22 cellular contexts compared by ENCODE assay signal in genomic region chr12:124049451-124050094, GRCh38.
DNase-seq lines count a peak whose midpoint lies in the region; ATAC-seq and FAIRE-seq lines count a peak whose summit lies in the region.
"Had no signal": no experiment of that assay in that cellular context is flagged by ENCODE, and none has a peak within 500 bp of the region (broad histone marks: within the 10 kb centered on the region; RNA-seq: fewer than 3 reads in every experiment).

No MANE protein-coding gene starts in this region.

- no peak for FAIRE-seq in small intestine (lab: Jason Lieb, UNC)
- FAIRE-seq: A204.1, H1, RCC 7860 had no signal

- 47 to 73% (median 65%) methylated on average over 6 of the region's 6 CpGs for WGBS in small intestine, 3 donors

- no peak overlapping the region for H3K27ac ChIP-seq in small intestine (ENCODE audit: low read depth in 1 of 2, low read length in 1 of 2)
- H3K27ac ChIP-seq: C4-2B had no signal

- ATAC-seq in Right ventricle myocardium superior (ENCODE audit: poor library complexity) (peak; percentile 72), HG03457 (IDR thresholded peaks at IDR 0.05; ENCODE audit: unreplicated experiment) (no peak)
- ATAC-seq: HCT116 had no signal

- no peaks in the 10 kb centered on the region for H3K4me1 ChIP-seq in small intestine (ENCODE audit: control insufficient read depth in 2 of 2, insufficient read depth in 1 of 2, low read depth in 1 of 2, low read length in 1 of 2)

- no peak overlapping the region for H3K4me3 ChIP-seq in small intestine (ENCODE audit: low read depth in 1 of 2, low read length in 2 of 2)
- H3K4me3 ChIP-seq: MG63 had no signal

- no peaks in the 10 kb centered on the region for H3K9me3 ChIP-seq in small intestine (ENCODE audit: control insufficient read depth, low read depth)

- no peak for DNase-seq in Right ventricle myocardium superior
- no peak for DNase-seq in cardiac septum (ENCODE audit: low spot score)
- DNase-seq in NCI-H226: peak; percentile 7
- peak; percentile 50 for DNase-seq in glomerular visceral epithelial cell (ENCODE audit: extremely low spot score)
- peak; percentile 38 for DNase-seq in small intestine
- DNase-seq in activated T-cell treated with anti-CD3 and anti-CD28 coated beads, Interleukin-2, amount 50 U/mL, for 1 hour: no peak
- no peak for DNase-seq in activated effector memory CD4-positive, alpha-beta T cell treated with anti-CD3 and anti-CD28 coated beads, Interleukin-2, amount 50 U/mL, for 16 hours
- DNase-seq: CD8-positive, alpha-beta memory T cell; MG63; NCI-H1417; NCI-H1694 treated with DMSO at 0.1 percent for 48 hours; NCI-H2081 treated with DMSO at 0.1 percent for 48 hours; NCI-H2171 treated with DMSO at 0.1 percent for 48 hours; NCI-H446; NCI-H526; OCI-M1 had no signal

- no peaks in the 10 kb centered on the region for H3K36me3 ChIP-seq in small intestine (ENCODE audit: control insufficient read depth in 2 of 2, insufficient read depth in 2 of 2, low read length in 2 of 2)
- H3K36me3 ChIP-seq: MG63 had no signal

- intact Hi-C loops in Right ventricle myocardium superior (cut with DNase I): loop anchor here (5.0 kb wide), 2 partner anchors 268 to 723 kb away; no protein-coding TSS in a partner anchor
- intact Hi-C loops in cardiac septum (cut with DNase I): loop anchor here (5.0 kb wide), 1 partner anchor 718 kb away; no protein-coding TSS in a partner anchor

- no peaks in the 10 kb centered on the region for H3K27me3 ChIP-seq in small intestine (ENCODE audit: control insufficient read depth in 2 of 2, insufficient read depth in 2 of 2, low read length in 2 of 2)
- H3K27me3 ChIP-seq: MG63 had no signal

Comparison
In these comparisons a context has a peak if more than half of its experiments do, and no peak if none do; other contexts are left out.
1. DNase-seq: peak in NCI-H226 (single experiment), glomerular visceral epithelial cell (single experiment) and small intestine (single experiment); none in Right ventricle myocardium superior (single experiment), cardiac septum (single experiment), activated T-cell treated with anti-CD3 and anti-CD28 coated beads, Interleukin-2, amount 50 U/mL, for 1 hour (single experiment) and activated effector memory CD4-positive, alpha-beta T cell treated with anti-CD3 and anti-CD28 coated beads, Interleukin-2, amount 50 U/mL, for 16 hours (single experiment).